Comparison of ENCODE assay signal across 14 cellular contexts in genomic region chr6:13764996-13765395, GRCh38.
"Had no signal": no experiment of that assay in that cellular context is flagged by ENCODE, and none has a peak within 500 bp of the region (broad histone marks: within the 10 kb centered on the region; RNA-seq: fewer than 3 reads in every experiment).

No MANE protein-coding gene starts in this region.

- DNase-seq: activated CD4-positive, alpha-beta T cell treated with anti-CD3 and anti-CD28 coated beads, Interleukin-2, amount 10 ng/mL, durations not matched to agents 7 days and 5 days; activated CD4-positive, CD25-positive, alpha-beta regulatory T cell; activated CD8-positive, alpha-beta memory T cell treated with anti-CD3 and anti-CD28 coated beads for 24 hours; activated naive CD4-positive, alpha-beta T cell treated with Interleukin-2 at 50 U/mL for 16 hours; anterior cingulate cortex; brain microvascular endothelial cell; effector memory CD4-positive, alpha-beta T cell; foreskin fibroblast; left ventricle myocardium inferior; nucleus accumbens; retina; stimulated activated CD4-positive, alpha-beta T cell treated with anti-CD3 and anti-CD28 coated beads, Interleukin-4, amount 100 ng/mL, for 24 hours; stimulated activated naive CD8-positive, alpha-beta T cell treated with anti-CD3 and anti-CD28 coated beads, Interleukin-15, Interleukin-2, amounts not matched to agents 100 U/mL and 50 U/mL, for 24 hours had no signal

- H3K27me3 ChIP-seq: brain microvascular endothelial cell had no signal

- H3K4me3 ChIP-seq: left ventricle myocardium inferior, skin epidermis had no signal

- ATAC-seq: stimulated activated naive CD8-positive, alpha-beta T cell treated with anti-CD3 and anti-CD28 coated beads, Interleukin-15, Interleukin-2, amounts not matched to agents 100 U/mL and 50 U/mL, for 24 hours had no signal

- H3K27ac ChIP-seq: brain microvascular endothelial cell, left ventricle myocardium inferior had no signal

- H3K36me3 ChIP-seq: brain microvascular endothelial cell, left ventricle myocardium inferior had no signal
